17 cellular contexts compared by ENCODE assay signal in genomic region chr9:124206391-124206790, GRCh38. TPM values are rescaled to one million over a fixed set of nuclear protein-coding genes. Genes with fewer than 3 reads are reported as not detected.
DNase-seq lines count a peak whose midpoint lies in the region; ATAC-seq, FAIRE-seq and TF ChIP-seq lines count a peak whose summit lies in the region.
"Had no signal": no experiment of that assay in that cellular context is flagged by ENCODE, and none has a peak within 500 bp of the region (broad histone marks: within the 10 kb centered on the region; RNA-seq: fewer than 3 reads in every experiment).

No MANE protein-coding gene starts in this region.

- H3K4me1 ChIP-seq in CD4-positive, CD25-positive, alpha-beta regulatory T cell (ENCODE audit: control insufficient read depth, insufficient read depth, low read length, poor library complexity, severe bottlenecking), result peaks cover 32% of the 10 kb centered on the region
- H3K4me1 ChIP-seq in GM12878 (ENCODE audit: control insufficient read depth, insufficient read depth, low read length) (peaks cover 71% of the 10 kb centered on the region), transverse colon (no peaks in the 10 kb centered on the region)
- H3K4me1 ChIP-seq: ascending aorta, gastroesophageal sphincter, vagina had no signal

- no peak for TF ChIP-seq EP300 in GM12878 (IDR thresholded peaks at IDR 0.05; ENCODE audit: borderline replicate concordance in 1 of 2, control insufficient read depth in 1 of 2, low read depth in 2 of 2, low read length in 2 of 2)
- TF ChIP-seq EP300 in transverse colon (IDR thresholded peaks at IDR 0.05; ENCODE audit: low read depth), result no peak

- peaks cover 0 to 5% (median 0%) of the 10 kb centered on the region in 7 donors for H3K9me3 Mint-ChIP-seq in CD4-positive, CD25-positive, alpha-beta regulatory T cell

- H3K27ac Mint-ChIP-seq in CD4-positive, CD25-positive, alpha-beta regulatory T cell, result peak overlapping the region in 2 of 3 donors; percentile 27 to 56

- CTCF ChIA-PET in GM12878 (lab: Yijun Ruan, JAX) (interaction anchor here (0.7 to 1.2 kb wide), 3 partner anchors 9 to 11 kb away, joined by 3 to 6 read pairs (median 4); no protein-coding TSS in a partner anchor), HEK293T (lab: Yijun Ruan, JAX) (no interaction called here)

- TF ChIP-seq CTCF in GM12878 (IDR thresholded peaks at IDR 0.05 in 2 of 3, conservative IDR thresholded peaks at IDR 0.05 in 1 of 3; ENCODE audit: control insufficient read depth in 2 of 3, extremely low read depth in 1 of 3, insufficient read depth in 1 of 3, low read depth in 3 of 3, low read length in 3 of 3), result no peak
- no peak for TF ChIP-seq CTCF in transverse colon (IDR thresholded peaks at IDR 0.05)

- SMC1A ChIA-PET in GM12878 (lab: Charles Lee; ENCODE audit: uncharacterized antibody, unreplicated experiment), result interaction anchor here (0.7 to 1.7 kb wide), 5 partner anchors 9 to 80 kb away, joined by 3 to 5 read pairs (median 3); no protein-coding TSS in a partner anchor

- no peak overlapping the region for H3K4me3 ChIP-seq in CD4-positive, CD25-positive, alpha-beta regulatory T cell (ENCODE audit: low read depth, low read length)
- no peak overlapping the region for H3K4me3 ChIP-seq in GM12878
- no peak overlapping the region for H3K4me3 ChIP-seq in transverse colon
- H3K4me3 ChIP-seq: ascending aorta, gastroesophageal sphincter, vagina had no signal

- no peak overlapping the region for H3K27ac ChIP-seq in CD4-positive, CD25-positive, alpha-beta regulatory T cell (ENCODE audit: insufficient read depth, low read length, poor library complexity, severe bottlenecking)
- no peak overlapping the region for H3K27ac ChIP-seq in GM12878 (ENCODE audit: control insufficient read depth, insufficient read depth)
- no peak overlapping the region for H3K27ac ChIP-seq in transverse colon
- H3K27ac ChIP-seq: ascending aorta, gastroesophageal sphincter, vagina had no signal

- no peaks in the 10 kb centered on the region for H3K79me2 ChIP-seq in GM12878 (ENCODE audit: control insufficient read depth, insufficient read depth, low read length)

- no peak for ATAC-seq in CD4-positive, CD25-positive, alpha-beta regulatory T cell (ENCODE audit: low read depth in 2 of 2)
- ATAC-seq in GM12878, result no peak
- ATAC-seq: gastroesophageal sphincter; naive thymus-derived CD8-positive, alpha-beta T cell had no signal

- no peaks in the 10 kb centered on the region for H3K36me3 ChIP-seq in CD4-positive, CD25-positive, alpha-beta regulatory T cell (ENCODE audit: control insufficient read depth, insufficient read depth, low read length)
- H3K36me3 ChIP-seq in GM12878 (ENCODE audit: control insufficient read depth in 2 of 2, insufficient read depth in 2 of 2, low read length in 1 of 2), result no peaks in the 10 kb centered on the region
- H3K36me3 ChIP-seq in transverse colon, result no peaks in the 10 kb centered on the region
- H3K36me3 ChIP-seq: ascending aorta, gastroesophageal sphincter, vagina had no signal

- RAD21 ChIA-PET in GM12878 (lab: Charles Lee; ENCODE audit: unreplicated experiment), result interaction anchor here (0.7 to 16.1 kb wide), 3 partner anchors 5 to 57 kb away, joined by 3 to 293 read pairs (median 293); no protein-coding TSS in a partner anchor

- BruUV-seq in GM12878 (replicated peaks; lab: Mats Ljungman, UMichigan), result no TSS peak

- no peak for DNase-seq in CD4-positive, CD25-positive, alpha-beta regulatory T cell
- DNase-seq in G401 (ENCODE audit: low spot score), result peak; percentile 2
- peak; percentile 25 for DNase-seq in NCI-H345 (lab: John Stamatoyannopoulos, UW)
- no peak for DNase-seq in GM12878 (ENCODE audit: low read depth, low spot score)
- DNase-seq in HEK293T (ENCODE audit: extremely low spot score), result no peak
- no peak for DNase-seq in cerebellar cortex (ENCODE audit: low spot score)
- DNase-seq in mesenteric fat pad (ENCODE audit: low spot score), result no peak
- DNase-seq in transverse colon, result no peak
- DNase-seq: activated CD8-positive, alpha-beta memory T cell treated with anti-CD3 and anti-CD28 coated beads for 24 hours; naive thymus-derived CD8-positive, alpha-beta T cell; NCI-H226; RPMI8226; SW 1271 had no signal

- in situ Hi-C loops in G401 (cut with HindIII; ENCODE audit: low sequenced_read_pairs) (no loop called here), GM12878 (cut with MboI) (loop anchor here (25.0 kb wide), 1 partner anchor 1431 kb away; no protein-coding TSS in a partner anchor), transverse colon (cut with MboI; ENCODE audit: low pct_ligation_motif_present in 1 of 4, low pct_unique_long_range_greater_than_20kb in 1 of 4, low sequenced_read_pairs in 3 of 4) (no loop called here)

- no peaks in the 10 kb centered on the region for H4K20me1 ChIP-seq in GM12878 (ENCODE audit: control insufficient read depth, insufficient read depth)

- no peaks in the 10 kb centered on the region for H3K27me3 Mint-ChIP-seq in CD4-positive, CD25-positive, alpha-beta regulatory T cell

- peaks cover 20 to 53% (median 26%) of the 10 kb centered on the region in 4 donors for H3K4me1 Mint-ChIP-seq in CD4-positive, CD25-positive, alpha-beta regulatory T cell

- TF ChIP-seq RAD21 in GM12878 (IDR thresholded peaks at IDR 0.05; ENCODE audit: insufficient read depth, low read depth, low read length), result no peak

- TF ChIP-seq POLR2A in GM12878 (IDR thresholded peaks at IDR 0.05; ENCODE audit: low read depth, low read length) (no peak), transverse colon (IDR thresholded peaks at IDR 0.05) (no peak)

- H3K9me3 ChIP-seq in CD4-positive, CD25-positive, alpha-beta regulatory T cell (ENCODE audit: control insufficient read depth in 2 of 2, low read length in 2 of 2), result no peaks in the 10 kb centered on the region
- H3K9me3 ChIP-seq in GM12878 (replicated peaks; ENCODE audit: control insufficient read depth, insufficient read depth, low read length) (peaks cover 4% of the 10 kb centered on the region; the same call in 2 of the 3 replicates), transverse colon (no peaks in the 10 kb centered on the region)
- H3K9me3 ChIP-seq: ascending aorta, gastroesophageal sphincter, vagina had no signal

- H3K4me2 ChIP-seq in GM12878 (ENCODE audit: control insufficient read depth, insufficient read depth), result no peak overlapping the region; the same call in 1 of the 2 replicates

- no peak overlapping the region for H3K9ac ChIP-seq in GM12878 (ENCODE audit: control insufficient read depth, insufficient read depth, low read length)

- peak overlapping the region; percentile 47 for H2AFZ ChIP-seq in GM12878 (ENCODE audit: control insufficient read depth, low read depth, low read length)

- H3K36me3 Mint-ChIP-seq in CD4-positive, CD25-positive, alpha-beta regulatory T cell, result no peaks in the 10 kb centered on the region
- H3K36me3 Mint-ChIP-seq: naive thymus-derived CD8-positive, alpha-beta T cell had no signal

- peak overlapping the region in 1 of 4 donors; percentile 45 for H3K4me3 Mint-ChIP-seq in CD4-positive, CD25-positive, alpha-beta regulatory T cell

- POLR2A ChIA-PET in GM12878 (lab: Charles Lee) (interaction anchor here (0.6 to 1.8 kb wide), 5 partner anchors 9 to 58 kb away, joined by 3 to 7 read pairs (median 4); no protein-coding TSS in a partner anchor), HEK293T (lab: Yijun Ruan, JAX) (no interaction called here)

- no peak for FAIRE-seq in GM12878 (lab: Jason Lieb, UNC)
- FAIRE-seq: colon had no signal

- 23% methylated on average over 2 of the region's 2 CpGs for WGBS in GM12878 (ENCODE audit: insufficient coverage, insufficient replicate concordance, low lambda C conversion rate, missing lambda C conversion rate)
- WGBS in transverse colon (ENCODE audit: low coverage in 1 of 2), 2 donors, result 86 to 90% methylated on average over 1 to 2 of the region's 2 CpGs

- no peaks in the 10 kb centered on the region for H3K27me3 ChIP-seq in CD4-positive, CD25-positive, alpha-beta regulatory T cell (ENCODE audit: control insufficient read depth, insufficient read depth, low read length)
- H3K27me3 ChIP-seq in GM12878 (replicated peaks in 1 of 2; ENCODE audit: control insufficient read depth in 2 of 2, insufficient read depth in 2 of 2, low read length in 1 of 2), result no peaks in the 10 kb centered on the region
- H3K27me3 ChIP-seq in transverse colon, result no peaks in the 10 kb centered on the region
- H3K27me3 ChIP-seq: ascending aorta, gastroesophageal sphincter, vagina had no signal

- intact Hi-C loops in GM12878 (cut with micrococcal nuclease; ENCODE audit: unreplicated experiment), result no loop called here
- intact Hi-C loops in transverse colon (cut with DNase I; ENCODE audit: low total_unique reads), result no loop called here

TF ChIP-seq in GM12878, 131 proteins besides CTCF, POLR2A, EP300 and RAD21:
- TF ChIP-seq SREBF2 (IDR thresholded peaks at IDR 0.05; ENCODE audit: low read length), result no peak

TF ChIP-seq in HEK293T, 16 proteins besides CTCF, POLR2A, EP300 and RAD21 (continues in another document):
- TF ChIP-seq SUZ12 (IDR thresholded peaks at IDR 0.05), result no peak
- TF ChIP-seq L3MBTL2 (conservative IDR thresholded peaks at IDR 0.05), result no peak
- no peak for TF ChIP-seq CTBP1 (IDR thresholded peaks at IDR 0.05; ENCODE audit: borderline replicate concordance)
- no peak for TF ChIP-seq FOXK2 (IDR thresholded peaks at IDR 0.05)
- TF ChIP-seq ELF4 (IDR thresholded peaks at IDR 0.05), result no peak
- TF ChIP-seq SP1 (IDR thresholded peaks at IDR 0.05), result no peak
- no peak for TF ChIP-seq FOXM1 (IDR thresholded peaks at IDR 0.05; ENCODE audit: borderline replicate concordance)

RNA-seq across cellular contexts. Expression of gene NEK6, which starts 51.4 kb away (rescaled TPM):
- total RNA-seq in CD4-positive, CD25-positive, alpha-beta regulatory T cell, result 17.0 TPM
- 1 to 10 TPM; 3.5 to 6.6 (median 3.7) TPM for polyA plus RNA-seq in CD4-positive, CD25-positive, alpha-beta regulatory T cell
- total RNA-seq in G401 (2014; rRNA removed; shearing (Covaris generic)), result 26.6 and 41.2 TPM in 2 replicates
- 174 and 184 TPM in 2 replicates for total RNA-seq in GM12878 (2013; cell fraction: nucleolus; rRNA removed)
- 50.0 and 58.0 TPM in 2 replicates for total RNA-seq in GM12878 (2014; rRNA removed)
- 51.8 and 53.8 TPM in 2 replicates for total RNA-seq in GM12878 (2014; rRNA removed; fragmentation: Illumina TruSeq; extraction: Trizol)
- total RNA-seq in GM12878 (2021), result 136 and 142 TPM in 2 replicates
- polyA plus RNA-seq in GM12878 (2011; ENCODE audit: low read depth), result 62.2 TPM
- polyA plus RNA-seq in GM12878 (2011; rRNA removed), result 131 and 161 TPM in 2 replicates
- polyA plus RNA-seq in GM12878 (2011; cell fraction: cytosol; rRNA removed), result 171 and 176 TPM in 2 replicates
- polyA plus RNA-seq in GM12878 (2011; cell fraction: nucleus; rRNA removed), result 186 and 192 TPM in 2 replicates
- 79.3 and 129 TPM in 2 replicates for polyA plus RNA-seq in GM12878 (2012)
- polyA plus RNA-seq in GM12878 (2014; fragmentation: Illumina TruSeq; extraction: Trizol), result 68.6 and 87.1 TPM in 2 replicates
- 10 to 100 TPM; 31.3 to 33.2 TPM for polyA plus RNA-seq in GM12878 (2014; fragmentation: Nextera tagmentation; extraction: Ambion mirVana)
- 91.3 and 96.0 TPM in 2 replicates for polyA plus RNA-seq in GM12878 (2014; rRNA removed)
- polyA plus RNA-seq in GM12878 (2016; fragmentation: Nextera tagmentation; extraction: Ambion mirVana), result 100 to 1,000 TPM in 1 of 2 experiments, 10 to 100 TPM in 1; 97.0 to 104 TPM
- 210 and 248 TPM in 2 replicates for polyA minus RNA-seq in GM12878 (2011; rRNA and poly(A)+ RNA removed)
- 53.5 and 58.5 TPM in 2 replicates for polyA minus RNA-seq in GM12878 (2011; cell fraction: cytosol; rRNA and poly(A)+ RNA removed)
- 60.7 and 78.1 TPM in 2 replicates for polyA minus RNA-seq in GM12878 (2011; cell fraction: nucleus; rRNA and poly(A)+ RNA removed)
- total RNA-seq in mesenteric fat pad, result 97.9 TPM
- 10 to 100 TPM; 12.3 to 31.1 (median 21.6) TPM for total RNA-seq in transverse colon

Comparison
In these comparisons a context has a peak if more than half of its experiments do, and no peak if none do; other contexts are left out.
1. DNase-seq: peak in G401 (single experiment) and NCI-H345 (single experiment); none in CD4-positive, CD25-positive, alpha-beta regulatory T cell (0 of 3), GM12878 (single experiment), HEK293T (single experiment), cerebellar cortex (single experiment), mesenteric fat pad (single experiment) and transverse colon (single experiment).